ENCODE assay signal across 20 cellular contexts in genomic region chr2:15040429-15041084, GRCh38.
A peak's percentile ranks its signal among the peaks of the same experiment; 100 is the strongest.
DNase-seq lines count a peak whose midpoint lies in the region; ATAC-seq, FAIRE-seq and TF ChIP-seq lines count a peak whose summit lies in the region.
"Had no signal": no experiment of that assay in that cellular context is flagged by ENCODE, and none has a peak within 500 bp of the region (broad histone marks: within the 10 kb centered on the region; RNA-seq: fewer than 3 reads in every experiment).

No MANE protein-coding gene starts in this region.

- peaks cover 20% of the 10 kb centered on the region for H3K4me1 ChIP-seq in Karpas-422 (ENCODE audit: low read length)
- no peaks in the 10 kb centered on the region for H3K4me1 ChIP-seq in HepG2 (ENCODE audit: insufficient read depth, low read length)
- H3K4me1 ChIP-seq: body of pancreas, pancreas had no signal

- ATAC-seq in HepG2: no peak
- ATAC-seq in GM18505 (IDR thresholded peaks at IDR 0.05; ENCODE audit: unreplicated experiment): no peak
- ATAC-seq in left cardiac atrium: no peak
- ATAC-seq in GM21515 (IDR thresholded peaks at IDR 0.05; ENCODE audit: unreplicated experiment): no peak
- ATAC-seq: activated CD4-positive, alpha-beta T cell treated with anti-CD3 and anti-CD28 coated beads for 36 hours; body of pancreas had no signal

- POLR2A ChIA-PET in HepG2 (lab: Yijun Ruan, JAX): no interaction called here

- TF ChIP-seq CTCF in HepG2 (CRISPR knock-in tag; IDR thresholded peaks at IDR 0.05): no peak

- peak; percentile 38 for DNase-seq in DMS 273 treated with DMSO at 0.1 percent for 48 hours (lab: John Stamatoyannopoulos, UW)
- DNase-seq in Karpas-422: no peak
- peak; percentile 4 for DNase-seq in NOMO-1 treated with dmso at 0.1 percent for 144 hours (lab: John Stamatoyannopoulos, UW; ENCODE audit: unreplicated experiment)
- DNase-seq in HepG2 (ENCODE audit: low spot score): no peak
- DNase-seq in left cardiac atrium: no peak
- DNase-seq: activated CD4-positive, alpha-beta T cell treated with anti-CD3 and anti-CD28 coated beads for 36 hours; activated naive CD8-positive, alpha-beta T cell treated with anti-CD3 and anti-CD28 coated beads, Interleukin-2, amount 10 ng/mL, durations not matched to agents 7 days and 5 days; AML-193; immature natural killer cell; NCI-H187 treated with DMSO at 0.1 percent for 48 hours; NCI-H82; sigmoid colon; stimulated activated naive CD4-positive, alpha-beta T cell; tibial artery had no signal

- TF ChIP-seq EP300 in HepG2 (IDR thresholded peaks at IDR 0.05; ENCODE audit: low read depth in 2 of 2, low read length in 2 of 2) (no peak), HepG2 (CRISPR knock-in tag; IDR thresholded peaks at IDR 0.05; ENCODE audit: borderline replicate concordance) (no peak)

- no peak for TF ChIP-seq RAD21 in HepG2 (CRISPR knock-in tag; IDR thresholded peaks at IDR 0.05)

- H3K36me3 ChIP-seq in Karpas-422 (ENCODE audit: insufficient read depth, low read length): no peaks in the 10 kb centered on the region
- no peaks in the 10 kb centered on the region for H3K36me3 ChIP-seq in HepG2 (replicated peaks in 1 of 2; ENCODE audit: control insufficient read depth in 1 of 2, insufficient read depth in 2 of 2, low read length in 2 of 2)
- H3K36me3 ChIP-seq: heart left ventricle, pancreas, sigmoid colon, tibial artery had no signal

- in situ Hi-C loops in HepG2 (cut with HindIII; ENCODE audit: extremely low pct_ligation_motif_present, low pct_unique_long_range_greater_than_20kb): no loop called here

- no peak overlapping the region for H3K4me3 ChIP-seq in Karpas-422 (ENCODE audit: low read length)
- H3K4me3 ChIP-seq in HepG2 (replicated peaks in 1 of 3; ENCODE audit: insufficient read depth in 1 of 3, low read depth in 2 of 3, low read length in 3 of 3): no peak overlapping the region
- H3K4me3 ChIP-seq: body of pancreas, heart left ventricle, lung, pancreas, sigmoid colon, tibial artery had no signal

- TF ChIP-seq POLR2A in HepG2 (IDR thresholded peaks at IDR 0.05; ENCODE audit: insufficient read depth in 1 of 2, low read depth in 2 of 2, low read length in 2 of 2): no peak
- no peak for TF ChIP-seq POLR2A in GM18505 (IDR thresholded peaks at IDR 0.05; ENCODE audit: borderline replicate concordance, extremely low read depth, insufficient read depth, insufficient read length)

- H3K79me2 ChIP-seq in Karpas-422 (ENCODE audit: low read length) (no peaks in the 10 kb centered on the region), HepG2 (ENCODE audit: insufficient read depth, low read length) (no peaks in the 10 kb centered on the region)

- no peaks in the 10 kb centered on the region for H3K9me2 ChIP-seq in Karpas-422 (replicated peaks; ENCODE audit: insufficient read depth, low read length)

- 12% methylated on average over 8 of the region's 8 CpGs for WGBS in HepG2 (ENCODE audit: low lambda C conversion rate)

- H3K4me2 ChIP-seq in Karpas-422 (ENCODE audit: low read depth, low read length, poor library complexity, severe bottlenecking): no peak overlapping the region
- H3K4me2 ChIP-seq in HepG2 (ENCODE audit: low read depth, low read length): no peak overlapping the region

- H4K20me1 ChIP-seq in Karpas-422 (ENCODE audit: insufficient read depth, low read depth, low read length) (no peaks in the 10 kb centered on the region), HepG2 (ENCODE audit: insufficient read depth, low read length) (no peaks in the 10 kb centered on the region)

- H2AFZ ChIP-seq in Karpas-422 (ENCODE audit: low read length) (no peak overlapping the region), HepG2 (ENCODE audit: low read length) (no peak overlapping the region)

- CTCF ChIA-PET in HepG2 (lab: Yijun Ruan, JAX; ENCODE audit: low intra/inter-chr PET ratio, low total read pairs): no interaction called here

- no peaks in the 10 kb centered on the region for H3K27me3 ChIP-seq in Karpas-422 (ENCODE audit: low read length)
- peaks cover 0 to 24% of the 10 kb centered on the region in 2 experiments; a peak in 1 of 5 replicates for H3K27me3 ChIP-seq in HepG2 (ENCODE audit: control insufficient read depth in 1 of 2, insufficient read depth in 2 of 2, low read length in 2 of 2)
- H3K27me3 ChIP-seq: body of pancreas, heart left ventricle, pancreas, sigmoid colon, tibial artery had no signal

- H3K9me3 ChIP-seq in Karpas-422 (ENCODE audit: low read length) (no peaks in the 10 kb centered on the region), HepG2 (ENCODE audit: low read length) (no peaks in the 10 kb centered on the region)
- H3K9me3 ChIP-seq: body of pancreas, heart left ventricle, pancreas, sigmoid colon, tibial artery had no signal

- BruUV-seq in HepG2 (replicated peaks; lab: Mats Ljungman, UMichigan): no TSS peak

- peak; percentile 8 for FAIRE-seq in HepG2 (lab: Jason Lieb, UNC)
- FAIRE-seq: pancreas had no signal

- no peak overlapping the region for H3K9ac ChIP-seq in Karpas-422 (ENCODE audit: low read length)
- no peak overlapping the region for H3K9ac ChIP-seq in HepG2 (ENCODE audit: insufficient read depth, low read depth, low read length)

- H3K27ac ChIP-seq in Karpas-422 (ENCODE audit: low read length): peak overlapping the region; percentile 8; the same call in 1 of the 2 replicates
- no peak overlapping the region for H3K27ac ChIP-seq in HepG2 (ENCODE audit: extremely low read length, insufficient read depth, low read length)
- H3K27ac ChIP-seq: body of pancreas, pancreas, tibial artery had no signal

- intact Hi-C loops in HepG2 (cut with micrococcal nuclease; ENCODE audit: unreplicated experiment): no loop called here
- intact Hi-C loops in left cardiac atrium (cut with DNase I): no loop called here

TF ChIP-seq in HepG2, 621 proteins besides CTCF, POLR2A, EP300 and RAD21:
- TF ChIP-seq KLF16 (CRISPR knock-in tag; IDR thresholded peaks at IDR 0.05): no peak

Comparison
In these comparisons a context has a peak if more than half of its experiments do, and no peak if none do; other contexts are left out.
1. DNase-seq: peak in DMS 273 treated with DMSO at 0.1 percent for 48 hours (single experiment) and NOMO-1 treated with dmso at 0.1 percent for 144 hours (single experiment); none in Karpas-422 (single experiment), HepG2 (single experiment) and left cardiac atrium (single experiment).